In the genomic region with DNA sequence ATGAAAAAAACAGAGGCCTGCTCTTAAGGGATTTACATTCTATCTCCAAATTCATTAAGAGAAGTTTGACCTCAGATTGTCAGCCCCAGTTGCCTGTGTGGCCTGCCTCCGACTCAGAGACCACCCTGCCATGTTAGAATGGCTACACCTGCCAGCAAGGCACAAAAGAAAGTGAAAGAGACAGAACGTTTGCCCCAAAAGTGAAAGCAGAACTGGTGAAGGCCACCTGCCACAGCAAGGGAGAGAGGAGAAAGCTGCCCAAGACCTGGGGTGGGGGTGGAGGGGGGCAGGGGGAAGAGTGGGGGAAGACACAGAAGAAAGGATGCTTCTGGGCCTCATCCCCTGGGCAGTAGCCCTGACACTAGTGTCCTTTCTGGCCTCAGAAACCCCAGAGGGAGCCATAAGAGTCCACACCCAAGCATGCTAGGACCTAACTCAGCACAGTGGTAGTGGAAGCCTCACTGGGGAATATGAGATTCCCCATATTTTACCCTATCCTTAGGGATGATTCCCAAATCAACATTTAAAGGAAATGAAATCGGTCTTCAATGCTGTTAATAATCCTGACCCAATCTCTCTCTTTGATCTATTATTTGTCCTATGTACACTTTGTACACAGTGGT, we compare ENCODE assay signal across 10 cellular contexts.
DNase-seq lines count a peak whose midpoint lies in the region; ATAC-seq and TF ChIP-seq lines count a peak whose summit lies in the region.
"Had no signal": no experiment of that assay in that cellular context is flagged by ENCODE, and none has a peak within 500 bp of the region (broad histone marks: within the 10 kb centered on the region; RNA-seq: fewer than 3 reads in every experiment).

No MANE protein-coding gene starts in this region.

- H3K56ac ChIP-seq in IMR-90 (ENCODE audit: extremely low read depth, insufficient read depth, low read length): no peak overlapping the region

- no peak overlapping the region for H3K27ac ChIP-seq in IMR-90 (ENCODE audit: insufficient read depth, low read length)
- H3K27ac ChIP-seq in colonic mucosa: no peak overlapping the region
- H3K27ac ChIP-seq: parathyroid adenoma had no signal

- no peaks in the 10 kb centered on the region for H3K79me1 ChIP-seq in IMR-90 (ENCODE audit: low read depth in 1 of 2, low read length in 2 of 2)

- H3K9me1 ChIP-seq in IMR-90 (ENCODE audit: insufficient read depth, low read length): peaks cover 3% of the 10 kb centered on the region; the same call in 1 of the 2 replicates

- H4K8ac ChIP-seq in IMR-90 (ENCODE audit: low read depth in 2 of 2, low read length in 2 of 2): no peak overlapping the region

- H4K20me1 ChIP-seq in IMR-90 (ENCODE audit: insufficient read depth, low read length): no peaks in the 10 kb centered on the region

- dilution Hi-C loops in IMR-90 (cut with HindIII; ENCODE audit: low sequenced_read_pairs, unreplicated experiment): no loop called here

- ATAC-seq in stimulated activated naive CD8-positive, alpha-beta T cell treated with anti-CD3 and anti-CD28 coated beads, Interleukin-15, amount 100 ng/mL, for 72 hours: peak; percentile 43
- no peak for ATAC-seq in stimulated activated naive CD8-positive, alpha-beta T cell treated with anti-CD3 and anti-CD28 coated beads, Interleukin-15, Interleukin-2, amounts not matched to agents 100 U/mL and 50 U/mL, for 24 hours
- ATAC-seq in HG02798 (IDR thresholded peaks at IDR 0.05; ENCODE audit: poor library complexity, unreplicated experiment) (peak; percentile 97), IMR-90 (ENCODE audit: low read depth) (no peak)

- H2BK20ac ChIP-seq in IMR-90 (ENCODE audit: low read depth, low read length): peak overlapping the region; percentile 45; the same call in 1 of the 2 replicates

- POLR2A ChIA-PET in IMR-90 (lab: Charles Lee; ENCODE audit: unreplicated experiment): no interaction called here

- H3K27ac Mint-ChIP-seq in stimulated activated naive CD8-positive, alpha-beta T cell treated with anti-CD3 and anti-CD28 coated beads, Interleukin-15, amount 100 ng/mL, for 72 hours: peak overlapping the region; percentile 16 to 41

- peak overlapping the region in 1 of 2 donors; percentile 27 for H3K4me3 Mint-ChIP-seq in stimulated activated naive CD8-positive, alpha-beta T cell treated with anti-CD3 and anti-CD28 coated beads, Interleukin-15, amount 100 ng/mL, for 72 hours

- H3K9me3 ChIP-seq in IMR-90 (ENCODE audit: control insufficient read depth, insufficient read depth, low read length) (peaks cover 3% of the 10 kb centered on the region; the same call in 1 of the 2 replicates), colonic mucosa (no peaks in the 10 kb centered on the region)
- H3K9me3 ChIP-seq: SK-N-SH had no signal

- TF ChIP-seq POLR2A in IMR-90 (IDR thresholded peaks at IDR 0.05; ENCODE audit: low read depth, low read length): no peak

- no CpG with 5 or more reads among the region's 3 CpGs for WGBS in IMR-90 (ENCODE audit: extremely low coverage in 2 of 2, insufficient read length in 1 of 2), 2 experiments

- no peak overlapping the region for H4K5ac ChIP-seq in IMR-90 (ENCODE audit: low read depth, low read length)

- no peak overlapping the region for H2BK15ac ChIP-seq in IMR-90 (ENCODE audit: low read depth, low read length)

- intact Hi-C loops in IMR-90 (cut with micrococcal nuclease): loop anchor here (5.0 to 10.0 kb wide), 2 partner anchors 81 to 454 kb away; no protein-coding TSS in a partner anchor
- intact Hi-C loops in colonic mucosa (cut with DNase I): no loop called here

- CTCF ChIA-PET in IMR-90 (lab: Yijun Ruan, JAX): no interaction called here

- H3K9ac ChIP-seq in IMR-90 (ENCODE audit: low read depth, low read length) (no peak overlapping the region), colonic mucosa (ENCODE audit: low read depth in 2 of 2, low read length in 2 of 2) (no peak overlapping the region)
- H3K9ac ChIP-seq: parathyroid adenoma, SK-N-SH had no signal

- H3K23ac ChIP-seq in IMR-90 (ENCODE audit: low read depth, low read length): no peak overlapping the region

- no peak for DNase-seq in stimulated activated naive CD8-positive, alpha-beta T cell treated with anti-CD3 and anti-CD28 coated beads, Interleukin-15, amount 100 ng/mL, for 72 hours
- no peak for DNase-seq in stimulated activated naive CD8-positive, alpha-beta T cell treated with anti-CD3 and anti-CD28 coated beads, Interleukin-15, Interleukin-2, amounts not matched to agents 100 U/mL and 50 U/mL, for 24 hours
- DNase-seq in IMR-90: no peak
- DNase-seq in NCI-H526 (lab: John Stamatoyannopoulos, UW): no peak
- no peak for DNase-seq in colonic mucosa
- DNase-seq in NCI-H187 treated with DMSO at 0.1 percent for 48 hours (lab: John Stamatoyannopoulos, UW): no peak
- no peak for DNase-seq in H4 (ENCODE audit: low spot score)
- DNase-seq: SK-N-SH had no signal

- no peak overlapping the region for H3K14ac ChIP-seq in IMR-90 (replicated peaks; ENCODE audit: low read depth, low read length)

- H3K4me1 ChIP-seq in IMR-90 (ENCODE audit: control insufficient read depth, insufficient read depth, low read length): peaks cover 4% of the 10 kb centered on the region
- H3K4me1 ChIP-seq in colonic mucosa: no peaks in the 10 kb centered on the region

- H3K4me1 Mint-ChIP-seq in stimulated activated naive CD8-positive, alpha-beta T cell treated with anti-CD3 and anti-CD28 coated beads, Interleukin-15, amount 100 ng/mL, for 72 hours: no peaks in the 10 kb centered on the region

- TF ChIP-seq CTCF in IMR-90 (conservative IDR thresholded peaks at IDR 0.05; ENCODE audit: low read depth, low read length) (no peak), colonic mucosa (IDR thresholded peaks at IDR 0.05) (no peak)

- H3K9me3 Mint-ChIP-seq in stimulated activated naive CD8-positive, alpha-beta T cell treated with anti-CD3 and anti-CD28 coated beads, Interleukin-15, amount 100 ng/mL, for 72 hours: peaks cover 0 to 7% of the 10 kb centered on the region in 2 donors

- peak overlapping the region; percentile 20; the same call in 1 of the 2 replicates for H2AK5ac ChIP-seq in IMR-90 (ENCODE audit: low read depth, low read length)

- peak overlapping the region; percentile 53; the same call in 1 of the 2 replicates for H3K18ac ChIP-seq in IMR-90 (ENCODE audit: low read depth, low read length)

- H3K27me3 ChIP-seq in IMR-90 (ENCODE audit: control insufficient read depth, insufficient read depth, low read length) (no peaks in the 10 kb centered on the region), colonic mucosa (no peaks in the 10 kb centered on the region)

- H3K4me3 ChIP-seq in IMR-90 (ENCODE audit: insufficient read depth, low read depth, low read length): no peak overlapping the region
- H3K4me3 ChIP-seq in colonic mucosa: no peak overlapping the region

- H3K27me3 Mint-ChIP-seq in stimulated activated naive CD8-positive, alpha-beta T cell treated with anti-CD3 and anti-CD28 coated beads, Interleukin-15, amount 100 ng/mL, for 72 hours: no peaks in the 10 kb centered on the region

- TF ChIP-seq RAD21 in IMR-90 (IDR thresholded peaks at IDR 0.05; ENCODE audit: low read length): no peak

- H3K4me2 ChIP-seq in IMR-90 (ENCODE audit: low read depth, low read length): no peak overlapping the region
- H3K4me2 ChIP-seq: SK-N-SH had no signal

- no peak overlapping the region for H2AFZ ChIP-seq in IMR-90 (replicated peaks; ENCODE audit: low read length, poor library complexity)
- H2AFZ ChIP-seq: parathyroid adenoma had no signal

- H2BK120ac ChIP-seq in IMR-90 (ENCODE audit: low read depth, low read length): peak overlapping the region; percentile 52; the same call in 1 of the 2 replicates

- no peaks in the 10 kb centered on the region for H3K36me3 ChIP-seq in IMR-90 (ENCODE audit: control insufficient read depth, insufficient read depth, low read length)
- no peaks in the 10 kb centered on the region for H3K36me3 ChIP-seq in colonic mucosa

- H4K91ac ChIP-seq in IMR-90 (ENCODE audit: insufficient read depth, low read depth, low read length): no peak overlapping the region

- BruUV-seq in IMR-90 (replicated peaks; lab: Mats Ljungman, UMichigan): no TSS peak

- in situ Hi-C loops in IMR-90 (cut with MboI; ENCODE audit: low sequenced_read_pairs): no loop called here

- no peak overlapping the region for H2BK5ac ChIP-seq in IMR-90 (ENCODE audit: low read depth, low read length, poor library complexity, severe bottlenecking)

- no peak overlapping the region for H2AK9ac ChIP-seq in IMR-90 (replicated peaks; ENCODE audit: low read depth, low read length, poor library complexity)

- H3K4ac ChIP-seq in IMR-90 (ENCODE audit: low read depth, low read length): peak overlapping the region; percentile 32

TF ChIP-seq in IMR-90, 13 proteins besides CTCF, POLR2A, EP300 and RAD21 (continues in another document):
- TF ChIP-seq RFX5 (IDR thresholded peaks at IDR 0.05; ENCODE audit: low read depth, low read length) (no peak), CHD1 (IDR thresholded peaks at IDR 0.05; ENCODE audit: low read depth, low read length) (no peak), SMC3 (IDR thresholded peaks at IDR 0.05; ENCODE audit: low read depth, low read length) (no peak), USF2 (IDR thresholded peaks at IDR 0.05; ENCODE audit: low read depth, low read length) (no peak), BHLHE40 (IDR thresholded peaks at IDR 0.05; ENCODE audit: low read depth, low read length) (no peak), RCOR1 (IDR thresholded peaks at IDR 0.05; ENCODE audit: insufficient replicate concordance, low read length) (no peak), NFE2L2 (IDR thresholded peaks at IDR 0.05; ENCODE audit: low read depth, low read length) (no peak), FOS (IDR thresholded peaks at IDR 0.05; ENCODE audit: low read depth, low read length) (no peak), MAZ (IDR thresholded peaks at IDR 0.05; ENCODE audit: borderline replicate concordance, low read depth, low read length) (no peak), MAFK (IDR thresholded peaks at IDR 0.05; ENCODE audit: low read depth, low read length) (no peak)
- TF ChIP-seq, protein P1, sequence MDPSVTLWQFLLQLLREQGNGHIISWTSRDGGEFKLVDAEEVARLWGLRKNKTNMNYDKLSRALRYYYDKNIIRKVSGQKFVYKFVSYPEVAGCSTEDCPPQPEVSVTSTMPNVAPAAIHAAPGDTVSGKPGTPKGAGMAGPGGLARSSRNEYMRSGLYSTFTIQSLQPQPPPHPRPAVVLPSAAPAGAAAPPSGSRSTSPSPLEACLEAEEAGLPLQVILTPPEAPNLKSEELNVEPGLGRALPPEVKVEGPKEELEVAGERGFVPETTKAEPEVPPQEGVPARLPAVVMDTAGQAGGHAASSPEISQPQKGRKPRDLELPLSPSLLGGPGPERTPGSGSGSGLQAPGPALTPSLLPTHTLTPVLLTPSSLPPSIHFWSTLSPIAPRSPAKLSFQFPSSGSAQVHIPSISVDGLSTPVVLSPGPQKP (IDR thresholded peaks at IDR 0.05; ENCODE audit: borderline replicate concordance, low read depth, low read length): no peak

Comparison
In these comparisons a context has a peak if more than half of its experiments do, and no peak if none do; other contexts are left out.
1. ATAC-seq: peak in stimulated activated naive CD8-positive, alpha-beta T cell treated with anti-CD3 and anti-CD28 coated beads, Interleukin-15, amount 100 ng/mL, for 72 hours (single experiment) and HG02798 (single experiment); none in stimulated activated naive CD8-positive, alpha-beta T cell treated with anti-CD3 and anti-CD28 coated beads, Interleukin-15, Interleukin-2, amounts not matched to agents 100 U/mL and 50 U/mL, for 24 hours (single experiment) and IMR-90 (single experiment).